In the genomic region with DNA sequence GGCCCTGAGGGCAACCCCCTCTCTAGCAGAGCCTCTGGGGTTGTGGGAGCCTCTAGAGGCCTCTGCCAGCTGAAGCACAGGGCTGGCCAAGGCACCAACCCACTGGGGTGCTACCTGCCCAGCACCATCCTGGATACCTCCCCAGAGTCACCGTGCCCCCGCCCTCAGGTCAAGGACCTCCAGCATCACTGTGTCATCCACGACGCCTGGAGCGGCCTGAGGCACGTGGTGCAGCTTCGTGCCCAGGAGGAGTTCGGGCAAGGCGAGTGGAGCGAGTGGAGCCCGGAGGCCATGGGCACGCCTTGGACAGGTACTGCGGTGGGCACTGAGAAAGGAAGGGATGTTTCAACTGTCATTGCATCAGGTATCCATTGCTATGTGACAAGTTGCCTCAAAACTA, we compare ENCODE assay signal across 14 cellular contexts. TPM values are rescaled to one million over a fixed set of nuclear protein-coding genes. Genes with fewer than 3 reads are reported as not detected.
DNase-seq lines count a peak whose midpoint lies in the region; ATAC-seq and TF ChIP-seq lines count a peak whose summit lies in the region.
"Had no signal": no experiment of that assay in that cellular context is flagged by ENCODE, and none has a peak within 500 bp of the region (broad histone marks: within the 10 kb centered on the region; RNA-seq: fewer than 3 reads in every experiment).

No MANE protein-coding gene starts in this region.

- no peak for TF ChIP-seq RAD21 in IMR-90 (IDR thresholded peaks at IDR 0.05; ENCODE audit: low read length)

- BruUV-seq in IMR-90 (replicated peaks; lab: Mats Ljungman, UMichigan): no TSS peak

- H3K4ac ChIP-seq in IMR-90 (ENCODE audit: low read depth, low read length) (no peak overlapping the region), mesenchymal stem cell (ENCODE audit: low read depth in 1 of 2, low read length in 2 of 2) (no peak overlapping the region)

- H3K79me1 ChIP-seq in IMR-90 (ENCODE audit: low read depth in 1 of 2, low read length in 2 of 2) (no peaks in the 10 kb centered on the region; a peak in 1 of 4 replicates), mesenchymal stem cell (replicated peaks; ENCODE audit: low read length, poor library complexity, severe bottlenecking) (no peaks in the 10 kb centered on the region)

- intact Hi-C loops in IMR-90 (cut with micrococcal nuclease): no loop called here

- H3K36me3 ChIP-seq in IMR-90 (ENCODE audit: control insufficient read depth, insufficient read depth, low read length): peaks cover 36% of the 10 kb centered on the region
- H3K36me3 ChIP-seq in mesenchymal stem cell (ENCODE audit: control insufficient read depth in 1 of 2, insufficient read depth in 2 of 2, low read depth in 1 of 2, low read length in 2 of 2): peaks cover 10 to 21% of the 10 kb centered on the region in 2 experiments
- H3K36me3 ChIP-seq in subcutaneous abdominal adipose tissue (ENCODE audit: control insufficient read depth in 5 of 5, insufficient read depth in 5 of 5, low read length in 5 of 5): peaks cover 7 to 19% (median 10%) of the 10 kb centered on the region in 5 donors

- H3K9me3 ChIP-seq in IMR-90 (ENCODE audit: control insufficient read depth, insufficient read depth, low read length): no peaks in the 10 kb centered on the region
- no peaks in the 10 kb centered on the region for H3K9me3 ChIP-seq in mesenchymal stem cell (ENCODE audit: control insufficient read depth, low read length)
- no peaks in the 10 kb centered on the region for H3K9me3 ChIP-seq in subcutaneous abdominal adipose tissue (ENCODE audit: control insufficient read depth in 5 of 5, low read length in 5 of 5)
- H3K9me3 ChIP-seq: Caco-2, MG63 had no signal

- H3K9me1 ChIP-seq in IMR-90 (ENCODE audit: insufficient read depth, low read length): peaks cover 16% of the 10 kb centered on the region

- H3K4me3 ChIP-seq in IMR-90 (ENCODE audit: insufficient read depth, low read depth, low read length): no peak overlapping the region
- no peak overlapping the region for H3K4me3 ChIP-seq in coronary artery
- H3K4me3 ChIP-seq in mesenchymal stem cell (ENCODE audit: insufficient read depth in 1 of 2, low read depth in 1 of 2, low read length in 2 of 2): peak overlapping the region in 1 of 2 experiments; percentile 5
- H3K4me3 ChIP-seq in subcutaneous abdominal adipose tissue (ENCODE audit: low read depth in 1 of 5, low read length in 5 of 5): no peak overlapping the region
- H3K4me3 ChIP-seq: MG63 had no signal

- H3K4me2 ChIP-seq in IMR-90 (ENCODE audit: low read depth, low read length) (no peak overlapping the region), mesenchymal stem cell (ENCODE audit: low read length, poor library complexity, severe bottlenecking) (no peak overlapping the region)

- 100% methylated on average over 5 of the region's 13 CpGs; no CpG with 5 or more reads in 1 of the 2 experiments for WGBS in IMR-90 (ENCODE audit: extremely low coverage in 2 of 2, insufficient read length in 1 of 2), 2 experiments
- WGBS in mesenchymal stem cell: 98% methylated on average over 13 of the region's 13 CpGs

- CTCF ChIA-PET in IMR-90 (lab: Yijun Ruan, JAX): no interaction called here

- no peak overlapping the region for H2BK15ac ChIP-seq in IMR-90 (ENCODE audit: low read depth, low read length)
- no peak overlapping the region for H2BK15ac ChIP-seq in mesenchymal stem cell (ENCODE audit: low read depth, poor library complexity, severe bottlenecking)

- no peak overlapping the region for H2AK9ac ChIP-seq in IMR-90 (replicated peaks; ENCODE audit: low read depth, low read length, poor library complexity)

- no peak overlapping the region for H3K56ac ChIP-seq in IMR-90 (ENCODE audit: extremely low read depth, insufficient read depth, low read length)

- dilution Hi-C loops in IMR-90 (cut with HindIII; ENCODE audit: low sequenced_read_pairs, unreplicated experiment): no loop called here

- H3K27ac ChIP-seq in IMR-90 (ENCODE audit: insufficient read depth, low read length) (no peak overlapping the region), coronary artery (peak overlapping the region; percentile 81 to 95), mesenchymal stem cell (ENCODE audit: low read length, poor library complexity, severe bottlenecking) (no peak overlapping the region), subcutaneous abdominal adipose tissue (ENCODE audit: low read depth, low read length) (peak overlapping the region; percentile 89)
- H3K27ac ChIP-seq: C4-2B had no signal

- H3K14ac ChIP-seq in IMR-90 (replicated peaks; ENCODE audit: low read depth, low read length): no peak overlapping the region
- H3K14ac ChIP-seq in mesenchymal stem cell (ENCODE audit: low read length in 2 of 2): no peak overlapping the region

- H4K8ac ChIP-seq in IMR-90 (ENCODE audit: low read depth in 2 of 2, low read length in 2 of 2) (no peak overlapping the region), mesenchymal stem cell (ENCODE audit: low read length) (no peak overlapping the region)

- H3K23ac ChIP-seq in IMR-90 (ENCODE audit: low read depth, low read length) (no peak overlapping the region), mesenchymal stem cell (ENCODE audit: low read length in 2 of 2) (no peak overlapping the region)

- no peak overlapping the region for H3K9ac ChIP-seq in IMR-90 (ENCODE audit: low read depth, low read length)
- H3K9ac ChIP-seq in mesenchymal stem cell (ENCODE audit: low read length): no peak overlapping the region
- no peak overlapping the region for H3K9ac ChIP-seq in subcutaneous abdominal adipose tissue (ENCODE audit: low read length in 5 of 5)

- H4K5ac ChIP-seq in IMR-90 (ENCODE audit: low read depth, low read length): no peak overlapping the region

- no peak overlapping the region for H4K91ac ChIP-seq in IMR-90 (ENCODE audit: insufficient read depth, low read depth, low read length)
- H4K91ac ChIP-seq in mesenchymal stem cell (ENCODE audit: low read length): peak overlapping the region; percentile 23

- H3K18ac ChIP-seq in IMR-90 (ENCODE audit: low read depth, low read length) (no peak overlapping the region), mesenchymal stem cell (ENCODE audit: low read depth in 1 of 2, low read length in 2 of 2) (peak overlapping the region in 1 of 2 experiments; percentile 18)

- H2BK120ac ChIP-seq in IMR-90 (ENCODE audit: low read depth, low read length) (no peak overlapping the region), mesenchymal stem cell (ENCODE audit: low read depth, low read length) (no peak overlapping the region)

- H2AFZ ChIP-seq in IMR-90 (replicated peaks; ENCODE audit: low read length, poor library complexity): peak overlapping the region; percentile 37
- no peak overlapping the region for H2AFZ ChIP-seq in mesenchymal stem cell (ENCODE audit: low read depth, low read length)

- H3K4me1 ChIP-seq in IMR-90 (ENCODE audit: control insufficient read depth, insufficient read depth, low read length) (peaks cover 13% of the 10 kb centered on the region), mesenchymal stem cell (ENCODE audit: control insufficient read depth, insufficient read depth, low read depth, low read length) (peaks cover 29% of the 10 kb centered on the region), subcutaneous abdominal adipose tissue (ENCODE audit: control insufficient read depth in 5 of 5, insufficient read depth in 5 of 5, low read length in 5 of 5) (peaks cover 9 to 42% (median 41%) of the 10 kb centered on the region in 5 donors)

- no peak for ATAC-seq in IMR-90 (ENCODE audit: low read depth)

- H3K27me3 ChIP-seq in IMR-90 (ENCODE audit: control insufficient read depth, insufficient read depth, low read length): peaks cover 12% of the 10 kb centered on the region
- no peaks in the 10 kb centered on the region for H3K27me3 ChIP-seq in mesenchymal stem cell (ENCODE audit: control insufficient read depth in 1 of 2, insufficient read depth in 1 of 2, low read length in 2 of 2)
- no peaks in the 10 kb centered on the region for H3K27me3 ChIP-seq in subcutaneous abdominal adipose tissue (ENCODE audit: control insufficient read depth in 5 of 5, insufficient read depth in 4 of 5, low read length in 5 of 5)
- H3K27me3 ChIP-seq: MG63 had no signal

- H4K20me1 ChIP-seq in IMR-90 (ENCODE audit: insufficient read depth, low read length): peaks cover 18% of the 10 kb centered on the region

- TF ChIP-seq CTCF in IMR-90 (conservative IDR thresholded peaks at IDR 0.05; ENCODE audit: low read depth, low read length) (no peak), coronary artery (IDR thresholded peaks at IDR 0.05) (no peak)

- DNase-seq in IMR-90 (no peak), coronary artery (ENCODE audit: low spot score) (no peak), mesenchymal stem cell (no peak), NCI-H146 (lab: John Stamatoyannopoulos, UW) (no peak), GOT3 (lab: John Stamatoyannopoulos, UW) (no peak)
- no peak for DNase-seq in activated naive CD4-positive, alpha-beta T cell (lab: John Stamatoyannopoulos, UW)
- DNase-seq: Caco-2, DMS153, MG63, NCI-H1092, NCI-H2081 treated with DMSO at 0.1 percent for 48 hours, NCI-H510A treated with DMSO at 0.1 percent for 48 hours had no signal

- H2BK12ac ChIP-seq in mesenchymal stem cell (ENCODE audit: low read length in 2 of 2): peak overlapping the region in 1 of 2 experiments; percentile 21

- no peak overlapping the region for H2AK5ac ChIP-seq in IMR-90 (ENCODE audit: low read depth, low read length)
- no peak overlapping the region for H2AK5ac ChIP-seq in mesenchymal stem cell (ENCODE audit: low read length, severe bottlenecking)

- in situ Hi-C loops in IMR-90 (cut with MboI; ENCODE audit: low sequenced_read_pairs): no loop called here

- no peak overlapping the region for H2BK20ac ChIP-seq in IMR-90 (ENCODE audit: low read depth, low read length)

- H2BK5ac ChIP-seq in IMR-90 (ENCODE audit: low read depth, low read length, poor library complexity, severe bottlenecking): no peak overlapping the region
- H2BK5ac ChIP-seq in mesenchymal stem cell (ENCODE audit: low read depth, low read length, poor library complexity, severe bottlenecking): no peak overlapping the region

- TF ChIP-seq POLR2A in IMR-90 (IDR thresholded peaks at IDR 0.05; ENCODE audit: low read depth, low read length): no peak

- POLR2A ChIA-PET in IMR-90 (lab: Charles Lee; ENCODE audit: unreplicated experiment): no interaction called here

TF ChIP-seq in IMR-90, 13 proteins besides CTCF, POLR2A, EP300 and RAD21 (continues in another document):
- TF ChIP-seq CEBPB (IDR thresholded peaks at IDR 0.05; ENCODE audit: low read depth, low read length) (no peak), RFX5 (IDR thresholded peaks at IDR 0.05; ENCODE audit: low read depth, low read length) (no peak), FOS (IDR thresholded peaks at IDR 0.05; ENCODE audit: low read depth, low read length) (no peak)

RNA-seq across cellular contexts. Expression of a gene that starts 30.7 kb away (rescaled TPM):
- 6.1 and 9.5 TPM in 2 replicates for total RNA-seq in IMR-90 (2012; rRNA removed)
- polyA plus RNA-seq in IMR-90 (2012; rRNA removed): 4.7 and 5.3 TPM in 2 replicates
- polyA plus RNA-seq in IMR-90 (2012; cell fraction: cytosol; rRNA removed): 5.7 and 6.2 TPM in 2 replicates
- 4.5 and 5.6 TPM in 2 replicates for polyA plus RNA-seq in IMR-90 (2012; cell fraction: nucleus; rRNA removed; ENCODE audit: low replicate concordance)
- 9.3 TPM for polyA plus RNA-seq in mesenchymal stem cell (2013, experiment 1 of 2)
- 9.8 TPM for polyA plus RNA-seq in mesenchymal stem cell (2013, experiment 2 of 2)

Comparison
In these comparisons a context has a peak if more than half of its experiments do, and no peak if none do; other contexts are left out.
1. H3K27ac ChIP-seq: peak in coronary artery (2 of 2) and subcutaneous abdominal adipose tissue (single experiment); none in IMR-90 (single experiment) and mesenchymal stem cell (single experiment).